8 cellular contexts compared by ENCODE assay signal in genomic region chr15:62059818-62060115, GRCh38. TPM values are rescaled to one million over a fixed set of nuclear protein-coding genes. Genes with fewer than 3 reads are reported as not detected.
A peak's percentile ranks its signal among the peaks of the same experiment; 100 is the strongest.
DNase-seq lines count a peak whose midpoint lies in the region; TF ChIP-seq lines count a peak whose summit lies in the region.

No MANE protein-coding gene starts in this region.

- peaks cover 28% of the 10 kb centered on the region for H3K4me1 Mint-ChIP-seq in MCF 10A (ENCODE audit: insufficient read depth, unreplicated experiment)

- H3K27me3 Mint-ChIP-seq in MCF 10A (ENCODE audit: insufficient read depth, unreplicated experiment), result no peaks in the 10 kb centered on the region

- TF ChIP-seq CTCF in GM12865 (IDR thresholded peaks at IDR 0.05; ENCODE audit: insufficient read depth, low read depth, low read length, missing control alignments), result no peak
- no peak for TF ChIP-seq CTCF in LNCaP clone FGC (IDR thresholded peaks at IDR 0.05; ENCODE audit: control insufficient read depth, extremely low read depth, insufficient read depth)
- no peak for TF ChIP-seq CTCF in MCF 10A (IDR thresholded peaks at IDR 0.05; ENCODE audit: unreplicated experiment)

- H3K9me3 Mint-ChIP-seq in MCF 10A (ENCODE audit: unreplicated experiment), result no peaks in the 10 kb centered on the region

- H3K36me3 Mint-ChIP-seq in MCF 10A (ENCODE audit: insufficient read depth, unreplicated experiment), result no peaks in the 10 kb centered on the region

- DNase-seq in GM12865 (ENCODE audit: low read depth), result peak; percentile 94
- DNase-seq in HCEC 1CT, result peak; percentile 64
- DNase-seq in LNCaP clone FGC (ENCODE audit: low read depth), result no peak
- DNase-seq in UCSD-AML1 (lab: John Stamatoyannopoulos, UW; ENCODE audit: unreplicated experiment), result peak; percentile 72
- DNase-seq in MCF 10A (ENCODE audit: unreplicated experiment), result peak; percentile 54
- peak; percentile 76 for DNase-seq in islet precursor cell
- peak in 3 of 4 experiments; percentile 18 to 41 (median 26) for DNase-seq in stimulated activated CD4-positive, alpha-beta T cell treated with anti-CD3 and anti-CD28 coated beads, Interleukin-1b, Interleukin-23, amount 100 ng/mL, for 24 hours (ENCODE audit: low read depth in 4 of 4, low spot score in 1 of 4)
- no peak for DNase-seq in NCI-H128 (lab: John Stamatoyannopoulos, UW; ENCODE audit: unreplicated experiment)

- peak overlapping the region; percentile 88 for H3K4me3 Mint-ChIP-seq in MCF 10A (ENCODE audit: unreplicated experiment)

- peak overlapping the region; percentile 86 for H3K27ac Mint-ChIP-seq in MCF 10A (ENCODE audit: low read depth, unreplicated experiment)

- CTCF ChIA-PET in MCF 10A (lab: Yijun Ruan, JAX), result interaction anchor here (0.5 to 2.7 kb wide), 14 partner anchors 10 to 1340 kb away, joined by 3 to 19 read pairs (median 3); no protein-coding TSS in a partner anchor

- H3K4me3 ChIP-seq in GM12865 (ENCODE audit: low read depth, low read length), result peak overlapping the region; percentile 99
- peak overlapping the region; percentile 83 for H3K4me3 ChIP-seq in LNCaP clone FGC (ENCODE audit: low read depth, low read length)

- intact Hi-C loops in MCF 10A (cut with micrococcal nuclease), result loop anchor here (5.0 kb wide), 1 partner anchor 78 kb away; no protein-coding TSS in a partner anchor

- POLR2A ChIA-PET in MCF 10A (lab: Yijun Ruan, JAX), result interaction anchor here (1.0 to 2.6 kb wide), 18 partner anchors 8 to 248 kb away, joined by 3 to 20 read pairs (median 4); no protein-coding TSS in a partner anchor

- BruUV-seq in MCF 10A (replicated peaks; lab: Mats Ljungman, UMichigan), result no TSS peak

RNA-seq across cellular contexts. Expression of gene VPS13C, which starts 0.5 kb away (rescaled TPM):
- 47.4 and 58.7 TPM in 2 replicates for total RNA-seq in MCF 10A (2022)

RNA-seq across cellular contexts. Expression of gene C2CD4A, which starts 7.0 kb away (rescaled TPM):
- 0.16 TPM in 1 of 2 replicates, not detected in the other for total RNA-seq in MCF 10A (2022)

Comparison
In these comparisons a context has a peak if more than half of its experiments do, and no peak if none do; other contexts are left out.
1. DNase-seq: peak in GM12865 (single experiment), HCEC 1CT (single experiment), UCSD-AML1 (single experiment), MCF 10A (single experiment), islet precursor cell (single experiment) and stimulated activated CD4-positive, alpha-beta T cell treated with anti-CD3 and anti-CD28 coated beads, Interleukin-1b, Interleukin-23, amount 100 ng/mL, for 24 hours (3 of 4); none in LNCaP clone FGC (single experiment) and NCI-H128 (single experiment).